ENCODE assay signal across 8 cellular contexts in the genomic region with DNA sequence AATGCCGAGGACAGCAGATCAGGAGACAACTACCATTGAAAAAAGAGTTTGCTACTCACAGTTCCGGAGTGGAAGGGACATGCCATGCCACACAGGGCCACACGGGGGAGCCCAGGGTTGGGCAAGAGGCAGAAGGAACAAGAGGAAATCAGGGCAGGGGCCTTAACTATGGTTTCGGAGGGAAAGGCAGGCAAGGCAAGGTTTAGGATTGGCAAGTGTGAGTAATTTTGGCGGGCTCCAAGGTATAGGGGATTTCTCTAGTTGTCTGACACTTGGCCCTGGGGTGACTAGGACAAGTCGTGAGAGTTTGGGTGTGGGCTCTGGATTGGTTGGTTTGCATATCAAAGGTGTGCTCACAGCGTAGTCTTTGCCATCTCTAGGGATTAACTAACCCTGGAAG. TPM values are rescaled to one million over a fixed set of nuclear protein-coding genes. Genes with fewer than 3 reads are reported as not detected.
DNase-seq lines count a peak whose midpoint lies in the region; ATAC-seq and TF ChIP-seq lines count a peak whose summit lies in the region.

No MANE protein-coding gene starts in this region.

- no peaks in the 10 kb centered on the region for H3K36me3 ChIP-seq in mucosa of descending colon (ENCODE audit: low read depth)

- intact Hi-C loops in mucosa of descending colon (cut with DNase I, micrococcal nuclease): loop anchor here (5.0 to 10.0 kb wide), 2 partner anchors 528 to 530 kb away; no protein-coding TSS in a partner anchor

- no peaks in the 10 kb centered on the region for H3K9me3 ChIP-seq in mucosa of descending colon

- DNase-seq in GDM1 (lab: John Stamatoyannopoulos, UW): peak; percentile 48
- DNase-seq in NB4 (ENCODE audit: low read depth): peak; percentile 63
- peak; percentile 87 for DNase-seq in activated CD4-positive, alpha-beta T cell treated with anti-CD3 and anti-CD28 coated beads for 48 hours
- peak; percentile 25 for DNase-seq in dedifferentiated amniotic fluid mesenchymal stem cell (ENCODE audit: extremely low spot score)
- peak; percentile 55 to 81 (median 76) for DNase-seq in mucosa of descending colon

- H3K27me3 Mint-ChIP-seq in stimulated activated memory B cell treated with anti-CD40 and anti-IgM and Interleukin-4, amounts not matched to agents 10 μg/mL and 1 μg/mL and 100 μg/mL, for 72 hours: peaks cover 7% of the 10 kb centered on the region

- H3K27ac Mint-ChIP-seq in stimulated activated memory B cell treated with anti-CD40 and anti-IgM and Interleukin-4, amounts not matched to agents 10 μg/mL and 1 μg/mL and 100 μg/mL, for 72 hours: no peak overlapping the region

- H3K36me3 Mint-ChIP-seq in stimulated activated memory B cell treated with anti-CD40 and anti-IgM and Interleukin-4, amounts not matched to agents 10 μg/mL and 1 μg/mL and 100 μg/mL, for 72 hours: no peaks in the 10 kb centered on the region

- peaks cover 12% of the 10 kb centered on the region for H3K4me1 Mint-ChIP-seq in stimulated activated memory B cell treated with anti-CD40 and anti-IgM and Interleukin-4, amounts not matched to agents 10 μg/mL and 1 μg/mL and 100 μg/mL, for 72 hours

- H3K9me3 Mint-ChIP-seq in stimulated activated memory B cell treated with anti-CD40 and anti-IgM and Interleukin-4, amounts not matched to agents 10 μg/mL and 1 μg/mL and 100 μg/mL, for 72 hours: peaks cover 3% of the 10 kb centered on the region

- TF ChIP-seq CTCF in NB4 (IDR thresholded peaks at IDR 0.05; ENCODE audit: low read depth, low read length) (peak; percentile 74), mucosa of descending colon (IDR thresholded peaks at IDR 0.05) (peak; percentile 47)

- H3K4me3 ChIP-seq in NB4 (ENCODE audit: low read depth, low read length) (no peak overlapping the region), mucosa of descending colon (no peak overlapping the region)

- no peaks in the 10 kb centered on the region for H3K4me1 ChIP-seq in mucosa of descending colon (ENCODE audit: low read depth)

- peak; percentile 73 for ATAC-seq in mucosa of descending colon
- ATAC-seq in stimulated activated memory B cell treated with anti-CD40 and anti-IgM and Interleukin-4, amounts not matched to agents 10 μg/mL and 1 μg/mL and 100 μg/mL, for 72 hours: peak; percentile 69
- no peak for ATAC-seq in HG02759 (IDR thresholded peaks at IDR 0.05; ENCODE audit: unreplicated experiment)
- no peak for ATAC-seq in GM19035 (IDR thresholded peaks at IDR 0.05; ENCODE audit: unreplicated experiment)

- TF ChIP-seq POLR2A in NB4 (IDR thresholded peaks at IDR 0.05; ENCODE audit: extremely low read depth, insufficient read length): no peak

- H3K4me3 Mint-ChIP-seq in stimulated activated memory B cell treated with anti-CD40 and anti-IgM and Interleukin-4, amounts not matched to agents 10 μg/mL and 1 μg/mL and 100 μg/mL, for 72 hours: no peak overlapping the region

RNA-seq across cellular contexts. Expression of gene NTN1, which starts 27.0 kb away (rescaled TPM):
- 10 to 100 TPM in 1 of 3 donors, 1 to 10 TPM in 2; 3.7 to 61.8 (median 4.0) TPM for total RNA-seq in mucosa of descending colon

RNA-seq across cellular contexts. Expression of gene PIK3R5, which starts 28.8 kb away (rescaled TPM):
- total RNA-seq in mucosa of descending colon: 10 to 100 TPM in 1 of 3 donors, 1 to 10 TPM in 2; 2.7 to 10.4 (median 6.8) TPM

Comparison
In these comparisons a context has a peak if more than half of its experiments do, and no peak if none do; other contexts are left out.
1. DNase-seq: peak in every context shown above with its lines; median percentile 87 in activated CD4-positive, alpha-beta T cell treated with anti-CD3 and anti-CD28 coated beads for 48 hours; 76 in mucosa of descending colon; 63 in NB4; 48 in GDM1; 25 in dedifferentiated amniotic fluid mesenchymal stem cell.
2. ATAC-seq: peak in mucosa of descending colon (single experiment) and stimulated activated memory B cell treated with anti-CD40 and anti-IgM and Interleukin-4, amounts not matched to agents 10 μg/mL and 1 μg/mL and 100 μg/mL, for 72 hours (single experiment); none in HG02759 (single experiment) and GM19035 (single experiment).